35 cellular contexts compared by ENCODE assay signal in genomic region chr12:45148619-45149018, GRCh38.
"Had no signal": no experiment of that assay in that cellular context is flagged by ENCODE, and none has a peak within 500 bp of the region (broad histone marks: within the 10 kb centered on the region; RNA-seq: fewer than 3 reads in every experiment).

No MANE protein-coding gene starts in this region.

- H3K27ac ChIP-seq: KMS-11 had no signal

- H3K4me2 ChIP-seq: KMS-11 had no signal

- DNase-seq: Karpas-422, Kasumi-1, MM.1S, MV-4-11, NCI-H1048, NCI-H1092, NCI-H1092 treated with DMSO at 0.1 percent for 48 hours, NCI-H1105, NCI-H1105 treated with DMSO at 0.1 percent for 48 hours, NCI-H1417, NCI-H1417 treated with DMSO at 0.1 percent for 48 hours, NCI-H1436, NCI-H1436 treated with DMSO at 0.1 percent for 48 hours, NCI-H146, NCI-H1694, NCI-H1694 treated with DMSO at 0.1 percent for 48 hours, NCI-H187, NCI-H187 treated with DMSO at 0.1 percent for 48 hours, NCI-H1930, NCI-H2029, NCI-H2029 treated with DMSO at 0.1 percent for 48 hours, NCI-H2081, NCI-H2081 treated with DMSO at 0.1 percent for 48 hours, NCI-H2107, NCI-H2171, NCI-H2171 treated with DMSO at 0.1 percent for 48 hours, NCI-H2227 treated with DMSO at 0.1 percent for 48 hours, NCI-H226, NCI-H345, NCI-H446, NCI-H446 treated with DMSO at 0.1 percent for 48 hours, NCI-H510A, NCI-H510A treated with DMSO at 0.1 percent for 48 hours, NCI-H524 had no signal

- H3K9ac ChIP-seq: KMS-11 had no signal
